Comparison of ENCODE assay signal across 10 cellular contexts in the genomic region with DNA sequence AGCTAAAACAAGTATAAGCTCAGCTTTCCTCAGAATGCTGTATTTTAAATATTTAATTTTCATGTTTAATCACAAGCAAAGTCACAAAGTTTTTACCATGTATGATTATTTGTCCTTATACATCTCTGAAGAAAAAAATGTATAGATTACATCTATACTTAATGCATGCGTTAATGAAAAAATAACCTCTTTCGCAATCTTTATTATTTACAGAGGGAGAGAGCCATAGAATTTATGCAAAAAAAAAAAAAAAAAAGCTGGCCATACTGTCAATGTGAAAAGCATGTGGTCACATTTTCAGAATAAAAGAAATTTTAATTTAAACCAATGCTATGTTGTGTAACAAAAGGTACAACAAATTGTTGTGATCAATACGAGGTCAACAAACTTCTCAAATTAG.
"Had no signal": no experiment of that assay in that cellular context is flagged by ENCODE, and none has a peak within 500 bp of the region (broad histone marks: within the 10 kb centered on the region; RNA-seq: fewer than 3 reads in every experiment).

No MANE protein-coding gene starts in this region.

- H3K4me3 ChIP-seq: GM23248, GM23338, HAP-1 had no signal

- H3K4me3 Mint-ChIP-seq: GM23338, H9, HFFc6 had no signal

- H2AFZ ChIP-seq: GM23248, GM23338 had no signal

- H3K9me3 ChIP-seq: HAP-1 had no signal

- H3K36me3 ChIP-seq: HAP-1 had no signal

- H3K9me3 Mint-ChIP-seq: GM23338, H9, HFFc6 had no signal

- H3K9ac ChIP-seq: GM23248 had no signal

- FAIRE-seq: H54 had no signal

- ATAC-seq: GM23338, HCT116 had no signal

- H3K4me2 ChIP-seq: GM23338 had no signal

- H3K27ac Mint-ChIP-seq: GM23338, H9, HFFc6 had no signal

- H3K4me1 ChIP-seq: HAP-1 had no signal

- DNase-seq: GM23248, GOT3, H7, H9, HCEC 1CT, HFFc6 had no signal

- H3K27ac ChIP-seq: GM23248 had no signal
